1 cellular context compared by ENCODE assay signal in the genomic region with DNA sequence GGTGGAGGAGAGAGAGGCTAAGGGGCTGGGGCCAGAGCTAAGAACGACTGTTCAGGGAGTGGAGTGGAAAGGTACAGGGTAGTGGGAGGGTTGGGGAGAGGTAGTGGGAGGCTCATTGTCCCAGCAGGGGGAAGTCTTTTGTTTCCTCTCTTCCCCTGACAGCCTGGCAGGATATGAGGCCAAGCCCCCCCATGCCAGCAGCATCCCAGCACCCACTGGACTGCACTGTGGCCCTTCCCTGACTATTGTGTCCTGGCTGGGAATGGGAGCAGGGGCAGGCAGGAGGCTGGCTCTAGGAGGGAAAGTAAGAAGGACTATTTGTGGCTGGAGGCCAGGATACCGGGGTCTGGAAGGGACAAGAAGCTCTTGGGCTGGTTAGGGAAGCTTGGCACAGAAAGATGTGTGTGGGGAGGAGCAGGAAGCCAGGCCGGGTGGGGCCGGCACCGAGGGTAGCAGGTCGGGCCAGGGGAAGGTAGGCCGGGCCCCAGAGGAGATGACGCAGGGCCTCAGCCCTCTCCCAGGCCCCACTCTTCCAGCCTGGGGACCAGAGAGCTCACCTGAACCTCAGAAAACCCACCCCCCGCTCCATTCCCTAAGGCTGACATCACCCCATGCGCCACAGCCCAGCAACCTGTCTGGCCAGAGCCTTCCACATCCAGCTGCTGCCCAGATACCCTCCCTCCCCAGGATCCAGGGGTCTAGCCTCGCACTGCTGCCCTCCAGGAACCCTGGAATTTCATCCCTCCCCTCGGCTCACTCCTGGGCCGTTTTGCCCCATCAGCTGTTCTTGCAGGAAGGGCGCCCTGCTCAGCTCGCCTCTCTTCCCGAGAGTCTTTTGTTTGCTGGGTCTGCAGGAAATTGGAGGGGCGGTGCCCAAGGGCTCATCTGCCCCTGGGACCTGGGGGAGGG.
TF ChIP-seq lines count a peak whose summit lies in the region.

No MANE protein-coding gene starts in this region.

TF ChIP-seq in HCT116, 20 proteins besides CTCF, POLR2A, EP300 and RAD21 (continued from another document):
- TF ChIP-seq SP1 (IDR thresholded peaks at IDR 0.05; ENCODE audit: low read depth) (no peak), EZH2phosphoT487 (IDR thresholded peaks at IDR 0.05; ENCODE audit: borderline replicate concordance) (no peak), ELF1 (IDR thresholded peaks at IDR 0.05; ENCODE audit: borderline replicate concordance, low read depth) (no peak), YY1 (IDR thresholded peaks at IDR 0.05; ENCODE audit: extremely low read depth, insufficient replicate concordance, low read depth, low read length) (no peak), POLR2AphosphoS5 (IDR thresholded peaks at IDR 0.05; ENCODE audit: low read depth, low read length) (no peak), SIN3A (IDR thresholded peaks at IDR 0.05; ENCODE audit: low read depth) (no peak), ZNF274 (IDR thresholded peaks at IDR 0.05; ENCODE audit: low read depth, low read length) (no peak), EGR1 (IDR thresholded peaks at IDR 0.05; ENCODE audit: low read depth) (no peak), REST (IDR thresholded peaks at IDR 0.05; ENCODE audit: low read depth) (no peak)
- TF ChIP-seq, protein P1, sequence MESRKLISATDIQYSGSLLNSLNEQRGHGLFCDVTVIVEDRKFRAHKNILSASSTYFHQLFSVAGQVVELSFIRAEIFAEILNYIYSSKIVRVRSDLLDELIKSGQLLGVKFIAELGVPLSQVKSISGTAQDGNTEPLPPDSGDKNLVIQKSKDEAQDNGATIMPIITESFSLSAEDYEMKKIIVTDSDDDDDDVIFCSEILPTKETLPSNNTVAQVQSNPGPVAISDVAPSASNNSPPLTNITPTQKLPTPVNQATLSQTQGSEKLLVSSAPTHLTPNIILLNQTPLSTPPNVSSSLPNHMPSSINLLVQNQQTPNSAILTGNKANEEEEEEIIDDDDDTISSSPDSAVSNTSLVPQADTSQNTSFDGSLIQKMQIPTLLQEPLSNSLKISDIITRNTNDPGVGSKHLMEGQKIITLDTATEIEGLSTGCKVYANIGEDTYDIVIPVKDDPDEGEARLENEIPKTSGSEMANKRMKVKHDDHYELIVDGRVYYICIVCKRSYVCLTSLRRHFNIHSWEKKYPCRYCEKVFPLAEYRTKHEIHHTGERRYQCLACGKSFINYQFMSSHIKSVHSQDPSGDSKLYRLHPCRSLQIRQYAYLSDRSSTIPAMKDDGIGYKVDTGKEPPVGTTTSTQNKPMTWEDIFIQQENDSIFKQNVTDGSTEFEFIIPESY (IDR thresholded peaks at IDR 0.05; ENCODE audit: extremely low read depth, insufficient replicate concordance, low read length) = no peak
